ENCODE assay signal across 11 cellular contexts in the genomic region with DNA sequence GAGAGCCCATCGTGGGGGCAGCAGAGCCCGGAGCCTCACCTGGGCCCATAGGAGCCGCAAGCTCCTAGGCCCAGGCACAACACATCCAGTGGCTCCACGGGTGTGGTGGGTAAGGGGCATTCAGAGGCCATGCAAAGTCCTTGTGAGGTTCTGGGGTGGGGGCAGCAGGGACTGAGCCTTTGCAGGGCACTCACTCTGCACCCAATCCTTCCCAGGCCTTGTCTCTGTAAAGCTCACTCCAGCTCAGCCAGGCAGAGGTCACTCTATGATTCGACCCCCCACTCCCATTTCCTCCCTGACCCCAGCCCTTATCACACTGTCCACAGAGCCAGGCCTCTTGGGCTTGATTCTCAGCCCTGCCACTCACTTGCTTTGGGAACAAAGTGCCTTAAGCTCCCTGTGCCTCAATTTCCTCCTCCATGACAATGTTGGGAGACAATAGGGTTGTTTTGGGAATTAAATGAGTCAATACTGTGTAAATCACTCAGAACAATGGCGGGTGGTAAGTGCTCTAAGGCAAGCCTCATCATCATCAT. TPM values are rescaled to one million over a fixed set of nuclear protein-coding genes. Genes with fewer than 3 reads are reported as not detected.
"Had no signal": no experiment of that assay in that cellular context is flagged by ENCODE, and none has a peak within 500 bp of the region (broad histone marks: within the 10 kb centered on the region; RNA-seq: fewer than 3 reads in every experiment).

No MANE protein-coding gene starts in this region.

- H3K9me3 ChIP-seq: pancreas, thyroid gland had no signal

- H3K4me1 ChIP-seq: pancreas, thyroid gland had no signal

- H3K4me3 Mint-ChIP-seq: activated T-cell treated with anti-CD3 and anti-CD28 coated beads, Interleukin-2, amount 50 U/mL, for 72 hours; natural killer cell treated with Interleukin-12 subunit alpha and Interleukin-12 subunit beta and Interleukin-15 and Interleukin-18, amount 100 ng/mL, for 72 hours had no signal

- DNase-seq: activated gamma-delta T cell treated with Interleukin-2 at 50 U/mL for 16 hours; activated T-cell treated with anti-CD3 and anti-CD28 coated beads, Interleukin-2, amount 50 U/mL, for 72 hours; caudate nucleus; pancreas; SHP77 treated with DMSO at 0.1 percent for 48 hours; T-helper 2 cell; thyroid gland had no signal

- H3K27me3 ChIP-seq: ascending aorta, pancreas, thyroid gland had no signal

- H3K27ac Mint-ChIP-seq: activated T-cell treated with anti-CD3 and anti-CD28 coated beads, Interleukin-2, amount 50 U/mL, for 72 hours; natural killer cell treated with Interleukin-12 subunit alpha and Interleukin-12 subunit beta and Interleukin-15 and Interleukin-18, amount 100 ng/mL, for 72 hours had no signal

- H3K9me3 Mint-ChIP-seq: natural killer cell treated with Interleukin-12 subunit alpha and Interleukin-12 subunit beta and Interleukin-15 and Interleukin-18, amount 100 ng/mL, for 72 hours had no signal

- H3K36me3 ChIP-seq: ascending aorta, pancreas, thyroid gland had no signal

- H3K4me3 ChIP-seq: ascending aorta, pancreas, thyroid gland had no signal

- ATAC-seq: activated CD4-positive, CD25-positive, alpha-beta regulatory T cell treated with anti-CD3 and anti-CD28 coated beads, Interleukin-2, amount 50 U/mL, for 24 hours; activated T-cell treated with anti-CD3 and anti-CD28 coated beads, Interleukin-2, amount 50 U/mL, for 72 hours; natural killer cell treated with Interleukin-12 subunit alpha and Interleukin-12 subunit beta and Interleukin-15 and Interleukin-18, amount 100 ng/mL, for 72 hours; pancreas had no signal

- H3K27ac ChIP-seq: pancreas, thyroid gland had no signal

RNA-seq across cellular contexts. Expression of a gene that starts 46.6 kb away (rescaled TPM):
- polyA plus RNA-seq: mammary epithelial cell had no signal
